In genomic region chr14:74302634-74303569, GRCh38 we compare ENCODE assay signal across 8 cellular contexts. TPM values are rescaled to one million over a fixed set of nuclear protein-coding genes. Genes with fewer than 3 reads are reported as not detected.
DNase-seq lines count a peak whose midpoint lies in the region; ATAC-seq and TF ChIP-seq lines count a peak whose summit lies in the region.

Gene ABCD4, minus strand, starts transcription at chr14:74302934. Its CDS starts 22 bp downstream, at chr14:74302912.

- H3K4me3 ChIP-seq in epithelial cell of esophagus (ENCODE audit: low read length) = peak within 1 kb of the TSS; percentile 80

- peak; percentile 91 for DNase-seq in DMS153 (lab: John Stamatoyannopoulos, UW)
- peak; percentile 69 for DNase-seq in HuH-7.5 (ENCODE audit: low spot score)
- DNase-seq in OCI-M1 (lab: John Stamatoyannopoulos, UW) = peak; percentile 96
- peak; percentile 82 for DNase-seq in activated T-cell treated with anti-CD3 and anti-CD28 coated beads for 24 hours (ENCODE audit: low read depth)
- DNase-seq in epithelial cell of esophagus (ENCODE audit: low read depth) = peak; percentile 93
- peak; percentile 94 for DNase-seq in mucosa of gallbladder (ENCODE audit: low spot score)
- peak; percentile 63 to 77 for DNase-seq in stimulated activated CD8-positive, alpha-beta memory T cell treated with anti-CD3 and anti-CD28 coated beads, Interleukin-4, amount 100 ng/mL, for 4 hours (ENCODE audit: low read depth in 2 of 2, low spot score in 1 of 2)

- ATAC-seq in GM21526 (IDR thresholded peaks at IDR 0.05; ENCODE audit: low FRiP score, unreplicated experiment) = peak; percentile 95

- TF ChIP-seq CTCF in epithelial cell of esophagus (IDR thresholded peaks at IDR 0.05; ENCODE audit: insufficient read depth, low read depth, low read length, missing control alignments) = peak; percentile 44

RNA-seq across cellular contexts. Expression of gene ABCD4, which starts in this region (rescaled TPM):
- 59.4 TPM for total RNA-seq in mucosa of gallbladder

Comparison
In these comparisons a context has a peak if more than half of its experiments do, and no peak if none do; other contexts are left out.
1. Peak in every context shown above with its lines: DNase-seq, ATAC-seq and H3K4me3 ChIP-seq.